ENCODE assay signal across 8 cellular contexts in genomic region chr3:126752303-126753190, GRCh38. TPM values are rescaled to one million over a fixed set of nuclear protein-coding genes. Genes with fewer than 3 reads are reported as not detected.
DNase-seq lines count a peak whose midpoint lies in the region; ATAC-seq and TF ChIP-seq lines count a peak whose summit lies in the region.

No MANE protein-coding gene starts in this region.

- H3K4me1 ChIP-seq in lower lobe of right lung: peaks cover 23% of the 10 kb centered on the region

- no peaks in the 10 kb centered on the region for H3K9me3 ChIP-seq in lower lobe of right lung

- no peaks in the 10 kb centered on the region for H3K36me3 Mint-ChIP-seq in activated CD4-positive, alpha-beta T cell treated with anti-CD3 and anti-CD28 coated beads, Interleukin-2, amount 10 ng/mL, durations not matched to agents 24 days and 14 days (ENCODE audit: low read depth)

- no peaks in the 10 kb centered on the region for H3K27me3 Mint-ChIP-seq in activated CD4-positive, alpha-beta T cell treated with anti-CD3 and anti-CD28 coated beads, Interleukin-2, amount 10 ng/mL, durations not matched to agents 24 days and 14 days

- H3K36me3 ChIP-seq in lower lobe of right lung: no peaks in the 10 kb centered on the region

- H3K27ac Mint-ChIP-seq in activated CD4-positive, alpha-beta T cell treated with anti-CD3 and anti-CD28 coated beads, Interleukin-2, amount 10 ng/mL, durations not matched to agents 24 days and 14 days: no peak overlapping the region

- DNase-seq in Daoy (ENCODE audit: low read depth) (peak; percentile 85), NCI-H2227 (lab: John Stamatoyannopoulos, UW; ENCODE audit: unreplicated experiment) (peak; percentile 75), ecto neural progenitor cell (ENCODE audit: low spot score) (peak; percentile 89), lower lobe of right lung (peak; percentile 84)
- peak; percentile 88 for DNase-seq in activated CD4-positive, alpha-beta T cell treated with anti-CD3 and anti-CD28 coated beads, Interleukin-2, amount 10 ng/mL, durations not matched to agents 24 days and 14 days
- DNase-seq in stimulated activated CD8-positive, alpha-beta memory T cell treated with anti-CD3 and anti-CD28 coated beads, Interleukin-12 subunit alpha, Interleukin-12 subunit beta, amount 100 ng/mL, for 1 hour (ENCODE audit: low read depth): peak; percentile 4

- peaks cover 6% of the 10 kb centered on the region for H3K4me1 Mint-ChIP-seq in activated CD4-positive, alpha-beta T cell treated with anti-CD3 and anti-CD28 coated beads, Interleukin-2, amount 10 ng/mL, durations not matched to agents 24 days and 14 days

- H3K4me3 ChIP-seq in lower lobe of right lung: no peak overlapping the region

- H3K9me3 Mint-ChIP-seq in activated CD4-positive, alpha-beta T cell treated with anti-CD3 and anti-CD28 coated beads, Interleukin-2, amount 10 ng/mL, durations not matched to agents 24 days and 14 days: no peaks in the 10 kb centered on the region

- peak; percentile 88 for TF ChIP-seq CTCF in lower lobe of right lung (IDR thresholded peaks at IDR 0.05)

- no peak overlapping the region for H3K4me3 Mint-ChIP-seq in activated CD4-positive, alpha-beta T cell treated with anti-CD3 and anti-CD28 coated beads, Interleukin-2, amount 10 ng/mL, durations not matched to agents 24 days and 14 days

- H3K27me3 ChIP-seq in lower lobe of right lung (ENCODE audit: low read depth): no peaks in the 10 kb centered on the region

- ATAC-seq in HG02642 (IDR thresholded peaks at IDR 0.05; ENCODE audit: poor library complexity, unreplicated experiment): peak; percentile 65
- ATAC-seq in lower lobe of right lung: peak; percentile 88 to 90
- no peak for ATAC-seq in GM19023 (IDR thresholded peaks at IDR 0.05; ENCODE audit: unreplicated experiment)

- H3K27ac ChIP-seq in lower lobe of right lung: peak overlapping the region; percentile 58

- intact Hi-C loops in activated CD4-positive, alpha-beta T cell treated with anti-CD3 and anti-CD28 coated beads, Interleukin-2, amount 10 ng/mL, durations not matched to agents 24 days and 14 days (cut with micrococcal nuclease): loop anchor here (2.0 to 5.0 kb wide), 3 partner anchors 230 to 795 kb away; partner anchors contain the start of gene PLXNA1
- intact Hi-C loops in lower lobe of right lung (cut with DNase I): loop anchor here (5.0 kb wide), 1 partner anchor 230 kb away; the partner anchor contains the start of gene PLXNA1

RNA-seq across cellular contexts. Expression of gene CHCHD6, which starts 48.5 kb away (rescaled TPM):
- total RNA-seq in Daoy (2014; rRNA removed; shearing (Covaris generic)): 14.8 and 19.8 TPM in 2 replicates
- 17.1 and 18.5 TPM in 2 replicates for total RNA-seq in activated CD4-positive, alpha-beta T cell treated with anti-CD3 and anti-CD28 coated beads, Interleukin-2, amount 10 ng/mL, durations not matched to agents 24 days and 14 days
- total RNA-seq in lower lobe of right lung: 12.2 TPM

Comparison
In these comparisons a context has a peak if more than half of its experiments do, and no peak if none do; other contexts are left out.
1. DNase-seq: peak in every context shown above with its lines; median percentile 89 in ecto neural progenitor cell; 88 in activated CD4-positive, alpha-beta T cell treated with anti-CD3 and anti-CD28 coated beads, Interleukin-2, amount 10 ng/mL, durations not matched to agents 24 days and 14 days; 85 in Daoy; 84 in lower lobe of right lung; 75 in NCI-H2227; 4 in stimulated activated CD8-positive, alpha-beta memory T cell treated with anti-CD3 and anti-CD28 coated beads, Interleukin-12 subunit alpha, Interleukin-12 subunit beta, amount 100 ng/mL, for 1 hour.